In the genomic region with DNA sequence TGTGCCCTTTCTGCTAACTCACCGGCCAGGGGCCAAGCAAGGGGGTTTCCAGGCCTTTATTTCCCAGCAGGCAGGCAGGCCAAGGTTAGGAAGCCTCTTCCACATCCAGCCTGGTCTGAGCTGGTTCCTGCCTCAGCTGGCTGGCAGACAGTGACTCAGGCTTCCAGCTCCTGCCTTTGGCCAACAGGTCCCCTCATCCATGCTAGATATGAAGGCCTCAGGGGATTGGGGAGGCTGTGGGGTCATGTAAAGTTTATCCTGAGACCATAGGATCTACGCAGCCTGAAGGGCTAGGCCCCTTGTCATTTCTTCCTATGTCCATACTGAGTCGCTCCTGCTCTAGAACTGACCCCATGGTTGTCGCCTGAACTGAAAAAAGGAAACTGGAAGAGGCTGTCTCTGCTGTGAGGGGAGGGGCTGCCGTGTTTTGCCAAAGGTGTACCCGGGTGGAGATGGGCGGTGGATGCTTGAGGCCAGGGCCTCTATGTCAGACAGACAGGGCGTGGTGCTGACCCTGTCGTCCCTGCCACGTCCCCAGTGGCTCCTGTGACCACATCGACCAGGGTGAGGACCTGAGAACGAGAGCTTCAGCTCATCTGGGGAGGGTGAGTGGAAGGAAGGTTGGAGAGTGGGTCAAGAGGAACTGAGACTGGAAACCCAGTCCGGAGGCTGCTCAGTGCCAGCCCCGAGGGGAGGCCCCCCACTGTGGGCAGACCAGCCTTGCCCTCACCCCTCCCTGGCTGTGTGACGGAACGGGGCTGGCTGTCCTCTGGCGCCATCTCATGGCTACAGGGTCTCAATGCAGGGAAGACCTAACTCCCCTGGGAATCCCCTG, we compare ENCODE assay signal across 8 cellular contexts. TPM values are rescaled to one million over a fixed set of nuclear protein-coding genes. Genes with fewer than 3 reads are reported as not detected.
DNase-seq lines count a peak whose midpoint lies in the region; ATAC-seq and TF ChIP-seq lines count a peak whose summit lies in the region.

No MANE protein-coding gene starts in this region.

- H3K27ac Mint-ChIP-seq in activated T-cell treated with anti-CD3 and anti-CD28 coated beads, Interleukin-2, amount 50 U/mL, for 24 hours: no peak overlapping the region
- peak overlapping the region in 4 of 10 donors; percentile 22 to 60 (median 42) for H3K27ac Mint-ChIP-seq in naive thymus-derived CD8-positive, alpha-beta T cell

- H3K79me2 ChIP-seq in fibroblast of lung (ENCODE audit: control insufficient read depth, insufficient read depth, low read length): no peaks in the 10 kb centered on the region

- ATAC-seq in GM19372 (IDR thresholded peaks at IDR 0.05; ENCODE audit: low read depth, unreplicated experiment) (peak; percentile 79), HG03558 (IDR thresholded peaks at IDR 0.05; ENCODE audit: extremely low read depth, unreplicated experiment) (peak; percentile 44), thoracic aorta (ENCODE audit: insufficient number of reproducible peaks, low FRiP score, low read depth) (peak; percentile 52)
- ATAC-seq in naive thymus-derived CD8-positive, alpha-beta T cell: peak; percentile 72 to 87

- POLR2A ChIA-PET in naive thymus-derived CD8-positive, alpha-beta T cell (lab: Charles Lee): no interaction called here

- TF ChIP-seq CTCF in fibroblast of lung (conservative IDR thresholded peaks at IDR 0.05 in 1 of 2, IDR thresholded peaks at IDR 0.05 in 1 of 2; ENCODE audit: low read depth in 1 of 2, low read length in 2 of 2) (peak; percentile 96 to 98), thoracic aorta (IDR thresholded peaks at IDR 0.05) (peak; percentile 90)

- DNase-seq in COLO829 (ENCODE audit: low spot score) (peak; percentile 76), NOMO-1 treated with DMSO at 0.1 percent for 48 hours (lab: John Stamatoyannopoulos, UW; ENCODE audit: unreplicated experiment) (peak; percentile 70), fibroblast of lung (ENCODE audit: low read depth in 2 of 2) (peak; percentile 64 to 85), thoracic aorta (ENCODE audit: low spot score) (no peak)
- peak; percentile 64 for DNase-seq in activated T-cell treated with anti-CD3 and anti-CD28 coated beads, Interleukin-2, amount 50 U/mL, for 24 hours
- peak; percentile 18 to 74 (median 44) for DNase-seq in naive thymus-derived CD8-positive, alpha-beta T cell

- H3K4me1 Mint-ChIP-seq in activated T-cell treated with anti-CD3 and anti-CD28 coated beads, Interleukin-2, amount 50 U/mL, for 24 hours (ENCODE audit: low read depth): peaks cover 9% of the 10 kb centered on the region
- H3K4me1 Mint-ChIP-seq in naive thymus-derived CD8-positive, alpha-beta T cell: peaks cover 7 to 25% (median 10%) of the 10 kb centered on the region in 4 donors

- H3K27me3 Mint-ChIP-seq in activated T-cell treated with anti-CD3 and anti-CD28 coated beads, Interleukin-2, amount 50 U/mL, for 24 hours: peaks cover 5% of the 10 kb centered on the region
- H3K27me3 Mint-ChIP-seq in naive thymus-derived CD8-positive, alpha-beta T cell: peaks cover 0 to 5% (median 2%) of the 10 kb centered on the region in 5 donors

- peak overlapping the region; percentile 32 for H3K4me2 ChIP-seq in fibroblast of lung (ENCODE audit: extremely low read depth, insufficient read depth, low read length)

- H2AFZ ChIP-seq in fibroblast of lung (ENCODE audit: low read length): peak overlapping the region; percentile 88

- H3K4me3 ChIP-seq in fibroblast of lung (replicated peaks in 1 of 4; ENCODE audit: control extremely low read depth in 1 of 4, insufficient read depth in 1 of 4, low read depth in 3 of 4, low read length in 4 of 4) (no peak overlapping the region), thoracic aorta (peak overlapping the region; percentile 59)

- H3K27ac ChIP-seq in fibroblast of lung (ENCODE audit: insufficient read depth, low read length): peak overlapping the region; percentile 60
- peak overlapping the region; percentile 73 to 80 for H3K27ac ChIP-seq in thoracic aorta

- no peaks in the 10 kb centered on the region for H4K20me1 ChIP-seq in fibroblast of lung (ENCODE audit: control insufficient read depth, extremely low read depth, insufficient read depth, low read length)

- H3K9ac ChIP-seq in fibroblast of lung (ENCODE audit: insufficient read depth, low read length): peak overlapping the region; percentile 26

- H3K4me3 Mint-ChIP-seq in activated T-cell treated with anti-CD3 and anti-CD28 coated beads, Interleukin-2, amount 50 U/mL, for 24 hours: no peak overlapping the region
- peak overlapping the region in 6 of 10 donors; percentile 1 to 35 (median 16) for H3K4me3 Mint-ChIP-seq in naive thymus-derived CD8-positive, alpha-beta T cell

- H3K36me3 Mint-ChIP-seq in activated T-cell treated with anti-CD3 and anti-CD28 coated beads, Interleukin-2, amount 50 U/mL, for 24 hours (ENCODE audit: low read depth): no peaks in the 10 kb centered on the region
- no peaks in the 10 kb centered on the region for H3K36me3 Mint-ChIP-seq in naive thymus-derived CD8-positive, alpha-beta T cell

- H3K27me3 ChIP-seq in fibroblast of lung (ENCODE audit: control insufficient read depth, insufficient read depth, low read length) (no peaks in the 10 kb centered on the region), thoracic aorta (replicated peaks; ENCODE audit: insufficient read depth) (no peaks in the 10 kb centered on the region)

- H3K9me3 Mint-ChIP-seq in activated T-cell treated with anti-CD3 and anti-CD28 coated beads, Interleukin-2, amount 50 U/mL, for 24 hours: no peaks in the 10 kb centered on the region
- no peaks in the 10 kb centered on the region for H3K9me3 Mint-ChIP-seq in naive thymus-derived CD8-positive, alpha-beta T cell

- H3K36me3 ChIP-seq in fibroblast of lung (ENCODE audit: control insufficient read depth, insufficient read depth, low read length) (no peaks in the 10 kb centered on the region), thoracic aorta (no peaks in the 10 kb centered on the region)

- H3K4me1 ChIP-seq in fibroblast of lung (ENCODE audit: control insufficient read depth, extremely low read depth, insufficient read depth, low read length) (peaks cover 7% of the 10 kb centered on the region), thoracic aorta (ENCODE audit: control insufficient read depth in 1 of 2, low read depth in 2 of 2) (peaks cover 13 to 18% of the 10 kb centered on the region in 2 donors)

- H3K9me3 ChIP-seq in fibroblast of lung (ENCODE audit: control insufficient read depth, insufficient read depth, low read depth, low read length) (no peaks in the 10 kb centered on the region), thoracic aorta (no peaks in the 10 kb centered on the region)

RNA-seq across cellular contexts. Expression of a gene that starts 17.0 kb away (rescaled TPM):
- total RNA-seq in fibroblast of lung (0.26 and 0.33 TPM in 2 replicates), thoracic aorta (10 to 100 TPM in 1 of 2 donors, 1 to 10 TPM in 1; 7.7 to 13.4 TPM)
- polyA plus RNA-seq in fibroblast of lung: 0.12 and 0.24 TPM in 2 replicates
- polyA plus RNA-seq in fibroblast of lung (2012): 0.10 and 0.22 TPM in 2 replicates
- 0.27 TPM in 1 of 2 replicates, not detected in the other for polyA minus RNA-seq in fibroblast of lung (ENCODE audit: low replicate concordance)
- total RNA-seq in naive thymus-derived CD8-positive, alpha-beta T cell: under 1 TPM in 1 of 2 experiments, not detected in 1; 0.52 TPM
- polyA plus RNA-seq in naive thymus-derived CD8-positive, alpha-beta T cell: not detected

RNA-seq across cellular contexts. Expression of a gene that starts 19.0 kb away (rescaled TPM):
- total RNA-seq in fibroblast of lung (28.2 and 42.8 TPM in 2 replicates), thoracic aorta (100 to 1,000 TPM; 244 to 308 TPM)
- 26.5 and 43.1 TPM in 2 replicates for polyA plus RNA-seq in fibroblast of lung
- 41.8 and 65.2 TPM in 2 replicates for polyA plus RNA-seq in fibroblast of lung (2012)
- 98.5 and 157 TPM in 2 replicates for polyA minus RNA-seq in fibroblast of lung (ENCODE audit: low replicate concordance)
- total RNA-seq in naive thymus-derived CD8-positive, alpha-beta T cell: not detected
- under 1 TPM in 1 of 3 donors, not detected in 2; 0.19 TPM for polyA plus RNA-seq in naive thymus-derived CD8-positive, alpha-beta T cell

Comparison
In these comparisons a context has a peak if more than half of its experiments do, and no peak if none do; other contexts are left out.
1. RNA of a gene that starts 19.0 kb away (total RNA-seq): 244 to 308 TPM in thoracic aorta and 28.2 to 42.8 TPM in fibroblast of lung; not detected in naive thymus-derived CD8-positive, alpha-beta T cell; every median in the first group is over 10 times any median in the second.
2. Peak in every context shown above with its lines, with median percentiles within 50 percentile points of each other: ATAC-seq.